In genomic region chr16:54194008-54194731, GRCh38 we compare ENCODE assay signal across 8 cellular contexts.
DNase-seq lines count a peak whose midpoint lies in the region; ATAC-seq and TF ChIP-seq lines count a peak whose summit lies in the region.

No MANE protein-coding gene starts in this region.

- no peaks in the 10 kb centered on the region for H3K4me1 ChIP-seq in body of pancreas
- 0 out of 2 replicates have a peak, but pooled peaks cover 3% of the 10 kb centered on the region for H3K4me1 ChIP-seq in iPS DF 6.9 (ENCODE audit: control insufficient read depth, insufficient read depth, low read length)
- H3K4me1 ChIP-seq in spleen, result peaks cover 0 to 5% (median 0%) of the 10 kb centered on the region in 6 donors

- H3K27me3 ChIP-seq in body of pancreas (no peaks in the 10 kb centered on the region), iPS DF 6.9 (ENCODE audit: control insufficient read depth, insufficient read depth, low read length) (no peaks in the 10 kb centered on the region), spleen (replicated peaks in 1 of 7) (peaks cover 0 to 17% (median 0%) of the 10 kb centered on the region in 7 donors)

- H3K9me3 ChIP-seq in body of pancreas, result no peaks in the 10 kb centered on the region
- no peaks in the 10 kb centered on the region for H3K9me3 ChIP-seq in iPS DF 6.9 (ENCODE audit: control insufficient read depth, insufficient read depth, low read length)
- H3K9me3 ChIP-seq in spleen, result peaks cover 0 to 9% (median 4%) of the 10 kb centered on the region in 8 donors

- peak; percentile 58 for DNase-seq in AG10803 (ENCODE audit: low read depth)
- peak; percentile 21 to 51 (median 27) for DNase-seq in body of pancreas
- DNase-seq in iPS DF 6.9 (ENCODE audit: low read depth, low spot score), result peak; percentile 18
- no peak for DNase-seq in GM20000 (ENCODE audit: low spot score)
- no peak for DNase-seq in spleen

- TF ChIP-seq POLR2A in body of pancreas (IDR thresholded peaks at IDR 0.05) (no peak), spleen (IDR thresholded peaks at IDR 0.05) (no peak)

- 75 to 79% methylated on average over 10 to 31 of the region's 31 CpGs for WGBS in body of pancreas, 2 donors
- no CpG with 5 or more reads among the region's 31 CpGs for WGBS in iPS DF 6.9 (ENCODE audit: insufficient coverage, insufficient read length)
- 61 to 84% (median 67%) methylated on average over 16 to 31 of the region's 31 CpGs for WGBS in spleen, 5 donors

- TF ChIP-seq CTCF in AG10803 (conservative IDR thresholded peaks at IDR 0.05; ENCODE audit: low read length), result no peak
- TF ChIP-seq CTCF in body of pancreas (IDR thresholded peaks at IDR 0.05), result no peak
- TF ChIP-seq CTCF in GM20000 (IDR thresholded peaks at IDR 0.05; ENCODE audit: extremely low read depth, missing control alignments), result no peak
- TF ChIP-seq CTCF in spleen (IDR thresholded peaks at IDR 0.05 in 8 of 11, conservative IDR thresholded peaks at IDR 0.05 in 3 of 11), result no peak

- H3K36me3 ChIP-seq in body of pancreas (replicated peaks in 1 of 2; ENCODE audit: insufficient read depth in 1 of 2, low read depth in 2 of 2) (no peaks in the 10 kb centered on the region), iPS DF 6.9 (ENCODE audit: control insufficient read depth, insufficient read depth, low read length) (no peaks in the 10 kb centered on the region), spleen (no peaks in the 10 kb centered on the region)

- H3K4me3 ChIP-seq in AG10803 (ENCODE audit: low read length) (peak overlapping the region; percentile 41), body of pancreas (no peak overlapping the region), iPS DF 6.9 (ENCODE audit: low read length) (peak overlapping the region; percentile 40; the same call in 1 of the 2 replicates), skin epidermis (peak overlapping the region in 4 of 7 experiments; percentile 0 to 34 (median 10)), spleen (peak overlapping the region in 4 of 8 donors; percentile 0 to 20 (median 8))

- intact Hi-C loops in body of pancreas (cut with DNase I), result no loop called here
- intact Hi-C loops in spleen (cut with DNase I; ENCODE audit: low total_unique reads), result no loop called here

- ATAC-seq in HG03442 (IDR thresholded peaks at IDR 0.05; ENCODE audit: unreplicated experiment), result peak; percentile 20
- peak; percentile 62 for ATAC-seq in body of pancreas
- no peak for ATAC-seq in GM18519 (IDR thresholded peaks at IDR 0.05; ENCODE audit: low FRiP score, unreplicated experiment)

- H3K27ac ChIP-seq in body of pancreas (no peak overlapping the region), iPS DF 6.9 (ENCODE audit: low read length) (no peak overlapping the region), skin epidermis (peak overlapping the region; percentile 3 to 88 (median 78)), spleen (no peak overlapping the region)

Comparison
In these comparisons a context has a peak if more than half of its experiments do, and no peak if none do; other contexts are left out.
1. DNase-seq: peak in AG10803 (single experiment), body of pancreas (4 of 4) and iPS DF 6.9 (single experiment); none in GM20000 (single experiment) and spleen (single experiment).
2. H3K4me3 ChIP-seq: peak in AG10803 (single experiment), iPS DF 6.9 (single experiment) and skin epidermis (4 of 7); none in body of pancreas (0 of 2).
3. H3K27ac ChIP-seq: peak in skin epidermis (21 of 21); none in body of pancreas (0 of 4), iPS DF 6.9 (single experiment) and spleen (0 of 8).